In the genomic region with DNA sequence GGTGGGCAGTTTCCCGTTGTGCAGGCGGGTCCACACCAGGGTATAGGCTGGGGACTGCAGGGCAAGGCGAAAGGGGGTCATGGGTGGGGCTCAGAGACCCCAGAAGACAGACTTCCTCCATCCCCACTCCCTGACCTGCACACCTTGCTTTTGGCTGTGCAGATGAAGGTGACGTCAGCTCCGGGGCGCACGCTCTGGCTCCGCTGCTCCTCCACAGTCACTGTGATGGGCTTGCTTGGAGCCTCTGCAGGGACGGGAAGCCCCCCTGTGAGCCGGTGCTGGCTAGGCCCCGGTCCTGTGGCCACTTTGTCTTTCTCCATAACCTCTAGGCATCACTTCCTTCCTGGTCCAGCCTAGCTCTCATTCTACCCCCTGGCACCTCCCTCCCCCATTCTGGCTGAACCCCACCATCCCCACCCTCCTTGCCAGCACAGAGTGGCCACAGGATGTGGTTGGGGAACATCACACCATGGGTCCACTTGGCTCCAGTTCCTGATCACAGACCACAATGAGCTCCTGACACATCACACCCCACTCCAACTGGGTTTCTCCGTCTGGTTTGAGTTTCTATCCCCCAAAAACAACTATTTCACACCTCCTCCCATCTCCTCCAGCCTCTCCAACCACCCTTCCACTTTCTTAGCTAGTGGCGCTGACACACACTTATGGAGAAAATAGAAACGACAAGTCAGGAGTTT, we compare ENCODE assay signal across 15 cellular contexts. TPM values are rescaled to one million over a fixed set of nuclear protein-coding genes. Genes with fewer than 3 reads are reported as not detected.
DNase-seq lines count a peak whose midpoint lies in the region; ATAC-seq, FAIRE-seq and TF ChIP-seq lines count a peak whose summit lies in the region.
"Had no signal": no experiment of that assay in that cellular context is flagged by ENCODE, and none has a peak within 500 bp of the region (broad histone marks: within the 10 kb centered on the region; RNA-seq: fewer than 3 reads in every experiment).

No MANE protein-coding gene starts in this region.

- H3K9me3 ChIP-seq in K562 (replicated peaks; ENCODE audit: control insufficient read depth, insufficient read depth, low read depth, low read length) (peaks cover 8% of the 10 kb centered on the region; the same call in 1 of the 2 replicates), Karpas-422 (ENCODE audit: low read length) (no peaks in the 10 kb centered on the region)
- H3K9me3 ChIP-seq in naive thymus-derived CD4-positive, alpha-beta T cell (ENCODE audit: control insufficient read depth in 2 of 3, low read length in 3 of 3) = no peaks in the 10 kb centered on the region
- H3K9me3 ChIP-seq: left lung, suprapubic skin had no signal

- H3K4me1 ChIP-seq in K562 (replicated peaks in 1 of 2; ENCODE audit: control insufficient read depth in 2 of 2, insufficient read depth in 2 of 2, low read length in 2 of 2) (peaks cover 3 to 30% of the 10 kb centered on the region in 2 experiments; a peak in 3 of 5 replicates), Karpas-422 (ENCODE audit: low read length) (no peaks in the 10 kb centered on the region)
- H3K4me1 ChIP-seq in naive thymus-derived CD4-positive, alpha-beta T cell (ENCODE audit: control insufficient read depth in 2 of 2, insufficient read depth in 2 of 2, low read length in 2 of 2) = no peaks in the 10 kb centered on the region
- H3K4me1 ChIP-seq: left lung, suprapubic skin had no signal

- peak overlapping the region in 1 of 2 experiments; percentile 53; a peak in 2 of 4 replicates for H3K9ac ChIP-seq in K562 (ENCODE audit: insufficient read depth in 1 of 2, low read depth in 2 of 2, low read length in 2 of 2)
- H3K9ac ChIP-seq in Karpas-422 (ENCODE audit: low read length) = no peak overlapping the region

- intact Hi-C loops in Calu3 (cut with micrococcal nuclease; ENCODE audit: unreplicated experiment) (no loop called here), K562 (cut with micrococcal nuclease) (no loop called here)
- intact Hi-C loops in naive thymus-derived CD4-positive, alpha-beta T cell (cut with micrococcal nuclease) = no loop called here

- H3K9me1 ChIP-seq in K562 (ENCODE audit: control insufficient read depth, insufficient read depth, low read length) = peaks cover 4% of the 10 kb centered on the region

- POLR2A ChIA-PET in K562 (lab: Yijun Ruan, JAX) = interaction anchor here (0.5 kb wide), 1 partner anchor 45 kb away, joined by 3 read pairs; no protein-coding TSS in a partner anchor
- POLR2A ChIA-PET in naive thymus-derived CD4-positive, alpha-beta T cell (lab: Charles Lee) = no interaction called here

- H3K9me3 Mint-ChIP-seq in Calu3 (ENCODE audit: low read depth, unreplicated experiment) = no peaks in the 10 kb centered on the region
- H3K9me3 Mint-ChIP-seq in naive thymus-derived CD4-positive, alpha-beta T cell = peaks cover 0 to 6% (median 1%) of the 10 kb centered on the region in 11 donors
- H3K9me3 Mint-ChIP-seq: activated T-cell treated with anti-CD3 and anti-CD28 coated beads, Interleukin-2, amount 50 U/mL, for 24 hours; CD4-positive, alpha-beta T cell had no signal

- H3K27me3 Mint-ChIP-seq in Calu3 (ENCODE audit: unreplicated experiment) = no peaks in the 10 kb centered on the region
- no peaks in the 10 kb centered on the region for H3K27me3 Mint-ChIP-seq in naive thymus-derived CD4-positive, alpha-beta T cell
- H3K27me3 Mint-ChIP-seq: activated T-cell treated with anti-CD3 and anti-CD28 coated beads, Interleukin-2, amount 50 U/mL, for 24 hours; CD4-positive, alpha-beta T cell had no signal

- H3K27ac Mint-ChIP-seq in Calu3 (ENCODE audit: unreplicated experiment) = peak overlapping the region; percentile 50
- peak overlapping the region in 1 of 9 donors; percentile 30 for H3K27ac Mint-ChIP-seq in naive thymus-derived CD4-positive, alpha-beta T cell
- H3K27ac Mint-ChIP-seq: activated T-cell treated with anti-CD3 and anti-CD28 coated beads, Interleukin-2, amount 50 U/mL, for 24 hours; CD4-positive, alpha-beta T cell had no signal

- H3K79me2 ChIP-seq in K562 (ENCODE audit: control insufficient read depth, insufficient read depth, low read length) = no peaks in the 10 kb centered on the region
- H3K79me2 ChIP-seq in Karpas-422 (ENCODE audit: low read length) = no peaks in the 10 kb centered on the region

- H4K20me1 ChIP-seq in K562 (replicated peaks; ENCODE audit: control insufficient read depth, insufficient read depth, low read length) (no peaks in the 10 kb centered on the region), Karpas-422 (ENCODE audit: insufficient read depth, low read depth, low read length) (no peaks in the 10 kb centered on the region)

- H3K27ac ChIP-seq in K562 (ENCODE audit: extremely low read depth, low read depth, low read length) = no peak overlapping the region
- H3K27ac ChIP-seq in naive thymus-derived CD4-positive, alpha-beta T cell (ENCODE audit: low read depth, low read length) = no peak overlapping the region
- no peak overlapping the region for H3K27ac ChIP-seq in Karpas-422 (ENCODE audit: low read length)
- H3K27ac ChIP-seq: left lung, suprapubic skin had no signal

- CTCF ChIA-PET in Calu3 (lab: Charles Lee) (interaction anchor here (0.5 to 0.6 kb wide), 2 partner anchors 118 to 242 kb away, joined by 3 to 6 read pairs; no protein-coding TSS in a partner anchor), K562 (lab: Yijun Ruan, JAX; ENCODE audit: low intra/inter-chr PET ratio) (interaction anchor here (0.6 kb wide), 1 partner anchor 254 kb away, joined by 3 read pairs; no protein-coding TSS in a partner anchor)
- CTCF ChIA-PET in naive thymus-derived CD4-positive, alpha-beta T cell (lab: Charles Lee) = no interaction called here

- H3K4me3 Mint-ChIP-seq in Calu3 (ENCODE audit: low read depth, unreplicated experiment) = no peak overlapping the region
- no peak overlapping the region for H3K4me3 Mint-ChIP-seq in naive thymus-derived CD4-positive, alpha-beta T cell
- H3K4me3 Mint-ChIP-seq: activated T-cell treated with anti-CD3 and anti-CD28 coated beads, Interleukin-2, amount 50 U/mL, for 24 hours; CD4-positive, alpha-beta T cell had no signal

- H3K4me1 Mint-ChIP-seq in Calu3 (ENCODE audit: low read depth, unreplicated experiment) = no peaks in the 10 kb centered on the region
- H3K4me1 Mint-ChIP-seq in naive thymus-derived CD4-positive, alpha-beta T cell = peaks cover 0 to 10% (median 0%) of the 10 kb centered on the region in 7 donors

- H3K27me3 ChIP-seq in K562 (ENCODE audit: control insufficient read depth in 2 of 2, insufficient read depth in 2 of 2, low read length in 2 of 2) = no peaks in the 10 kb centered on the region
- no peaks in the 10 kb centered on the region for H3K27me3 ChIP-seq in naive thymus-derived CD4-positive, alpha-beta T cell (ENCODE audit: control insufficient read depth in 2 of 2, insufficient read depth in 2 of 2, low read length in 2 of 2)
- H3K27me3 ChIP-seq in Karpas-422 (ENCODE audit: low read length) = no peaks in the 10 kb centered on the region
- H3K27me3 ChIP-seq: left lung, suprapubic skin had no signal

- BruUV-seq in Calu3 (replicated peaks; lab: Mats Ljungman, UMichigan) (no TSS peak), K562 (replicated peaks; lab: Mats Ljungman, UMichigan) (no TSS peak)

- TF ChIP-seq RAD21 in K562 (CRISPR knock-in tag; conservative IDR thresholded peaks at IDR 0.05 in 1 of 2, IDR thresholded peaks at IDR 0.05 in 1 of 2) = no peak

- DNase-seq in Calu3 = no peak
- DNase-seq in M059J (ENCODE audit: low read depth) = peak; percentile 85
- no peak for DNase-seq in K562 (ENCODE audit: extremely low read depth in 1 of 4, low spot score in 3 of 4)
- DNase-seq in naive thymus-derived CD4-positive, alpha-beta T cell = no peak
- DNase-seq in Karpas-422 = no peak
- no peak for DNase-seq in activated CD4-positive, alpha-beta T cell treated with anti-CD3 and anti-CD28 coated beads for 48 hours
- DNase-seq in GM20000 (ENCODE audit: low spot score) = no peak
- DNase-seq in activated T-cell treated with anti-CD3 and anti-CD28 coated beads, Interleukin-2, amount 50 U/mL, for 1 hour = no peak
- DNase-seq: activated T-cell treated with anti-CD3 and anti-CD28 coated beads, Interleukin-2, amount 50 U/mL, for 24 hours; amniotic stem cell; CD4-positive, alpha-beta T cell; left lung; NCI-H2029 treated with DMSO at 0.1 percent for 48 hours had no signal

- peaks cover 91% of the 10 kb centered on the region for H3K36me3 ChIP-seq in K562 (ENCODE audit: control insufficient read depth, insufficient read depth, low read length)
- H3K36me3 ChIP-seq in naive thymus-derived CD4-positive, alpha-beta T cell (ENCODE audit: control insufficient read depth in 2 of 3, insufficient read depth in 3 of 3, low read length in 3 of 3) = peaks cover 0 to 8% (median 0%) of the 10 kb centered on the region in 3 experiments
- H3K36me3 ChIP-seq in Karpas-422 (ENCODE audit: insufficient read depth, low read length) = no peaks in the 10 kb centered on the region

- H3K4me2 ChIP-seq in K562 (ENCODE audit: insufficient read depth, low read length) (no peak overlapping the region), Karpas-422 (ENCODE audit: low read depth, low read length, poor library complexity, severe bottlenecking) (no peak overlapping the region)

- WGBS in K562 (ENCODE audit: insufficient coverage, low coverage, missing lambda C conversion rate) = 93% methylated on average over 14 of the region's 14 CpGs

- in situ Hi-C loops in K562 (cut with MboI) = no loop called here

- ATAC-seq in K562 = no peak
- peak; percentile 53 for ATAC-seq in naive thymus-derived CD4-positive, alpha-beta T cell
- ATAC-seq: left lung had no signal

- no peak for FAIRE-seq in K562 (lab: Jason Lieb, UNC)

- no peak for TF ChIP-seq EP300 in K562 (IDR thresholded peaks at IDR 0.05; ENCODE audit: low read length)

- TF ChIP-seq CTCF in Calu3 (IDR thresholded peaks at IDR 0.05; ENCODE audit: unreplicated experiment) = no peak
- TF ChIP-seq CTCF in K562 (IDR thresholded peaks at IDR 0.05 in 2 of 3, conservative IDR thresholded peaks at IDR 0.05 in 1 of 3; ENCODE audit: insufficient read depth in 2 of 3, low read depth in 1 of 3, low read length in 3 of 3) = no peak
- no peak for TF ChIP-seq CTCF in GM20000 (IDR thresholded peaks at IDR 0.05; ENCODE audit: extremely low read depth, missing control alignments)

- no peak overlapping the region for H2AFZ ChIP-seq in K562 (ENCODE audit: low read depth, low read length)
- no peak overlapping the region for H2AFZ ChIP-seq in Karpas-422 (ENCODE audit: low read length)

- TF ChIP-seq POLR2A in K562 (conservative IDR thresholded peaks at IDR 0.05) = no peak

- H3K4me3 ChIP-seq in K562 = no peak overlapping the region
- no peak overlapping the region for H3K4me3 ChIP-seq in naive thymus-derived CD4-positive, alpha-beta T cell (ENCODE audit: low read length)
- no peak overlapping the region for H3K4me3 ChIP-seq in Karpas-422 (ENCODE audit: low read length)
- H3K4me3 ChIP-seq: left lung, suprapubic skin had no signal

- no peaks in the 10 kb centered on the region for H3K9me2 ChIP-seq in Karpas-422 (replicated peaks; ENCODE audit: insufficient read depth, low read length)

- peaks cover 68% of the 10 kb centered on the region for H3K36me3 Mint-ChIP-seq in Calu3 (ENCODE audit: insufficient read depth, unreplicated experiment)
- H3K36me3 Mint-ChIP-seq in naive thymus-derived CD4-positive, alpha-beta T cell = peaks cover 0 to 15% (median 7%) of the 10 kb centered on the region in 5 donors

RNA-seq across cellular contexts. Expression of a gene that starts 45.2 kb away (rescaled TPM):
- total RNA-seq in Calu3 (2022) (0.12 TPM in 1 of 2 replicates, not detected in the other), K562 (2014; rRNA removed) (not detected in 2 replicates), K562 (2014; rRNA removed; fragmentation: Illumina TruSeq; extraction: Trizol) (not detected in 2 replicates), K562 (2015; rRNA removed; fragmentation: Illumina TruSeq; extraction: Trizol) (not detected in 2 replicates), K562 (2021) (not detected in 2 replicates)
- total RNA-seq in M059J (2014; rRNA removed; shearing (Covaris generic)) = not detected in 2 replicates
- total RNA-seq in K562 (2011; cell fraction: chromatin; rRNA removed; ENCODE audit: low replicate concordance) = not detected in 2 replicates
- 0.13 TPM in 1 of 2 replicates, not detected in the other for total RNA-seq in K562 (2011; cell fraction: nucleolus; rRNA removed)
- total RNA-seq in K562 (2011; cell fraction: nucleoplasm; rRNA removed) = not detected in 2 replicates
- polyA plus RNA-seq in K562 (2011; rRNA removed) (not detected in 2 replicates), K562 (2014; fragmentation: Illumina TruSeq; extraction: Trizol) (not detected in 2 replicates), K562 (2014; fragmentation: Nextera tagmentation; extraction: Ambion mirVana) (under 1 TPM; 0.45 to 0.48 TPM), K562 (2014; rRNA removed) (not detected in 2 replicates)
- polyA plus RNA-seq in K562 (2011; cell fraction: cytosol; rRNA removed) = not detected in 2 replicates
- 0.10 TPM in 1 of 2 replicates, not detected in the other for polyA plus RNA-seq in K562 (2011; cell fraction: nucleus; rRNA removed)
- polyA plus RNA-seq in K562 (2012) = 5.8 and 7.0 TPM in 2 replicates
- polyA minus RNA-seq in K562 (2011; rRNA and poly(A)+ RNA removed) = not detected in 2 replicates
- not detected in 2 replicates for polyA minus RNA-seq in K562 (2011; cell fraction: cytosol; rRNA and poly(A)+ RNA removed)
- polyA minus RNA-seq in K562 (2011; cell fraction: nucleus; rRNA and poly(A)+ RNA removed) = not detected in 2 replicates
- total RNA-seq in naive thymus-derived CD4-positive, alpha-beta T cell = under 1 TPM in 2 of 5 experiments, not detected in 3; 0.66 to 0.86 TPM
- not detected for polyA plus RNA-seq in naive thymus-derived CD4-positive, alpha-beta T cell
- not detected in 2 replicates for total RNA-seq in Karpas-422 (2014; rRNA removed; shearing (Covaris generic); ENCODE audit: low replicate concordance)
- total RNA-seq: CD4-positive, alpha-beta T cell had no signal
- polyA plus RNA-seq: neural cell had no signal
